Comparison of ENCODE assay signal across 27 cellular contexts in genomic region chr10:115157357-115157756, GRCh38.
"Had no signal": no experiment of that assay in that cellular context is flagged by ENCODE, and none has a peak within 500 bp of the region (broad histone marks: within the 10 kb centered on the region; RNA-seq: fewer than 3 reads in every experiment).

No MANE protein-coding gene starts in this region.

- H3K4me1 ChIP-seq: left ventricle myocardium inferior, prostate gland, stomach, testis, thyroid gland, transverse colon, upper lobe of left lung, vagina had no signal

- DNase-seq: hippocampal formation; islet precursor cell; left ventricle myocardium inferior; midbrain; mucosa of descending colon; naive thymus-derived CD4-positive, alpha-beta T cell; ovary; posterior cingulate gyrus; retina; right cardiac atrium; stimulated activated CD4-positive, alpha-beta T cell treated with anti-CD3 and anti-CD28 coated beads, Interleukin-12 subunit alpha, Interleukin-12 subunit beta, amount 100 ng/mL, for 4 hours; stimulated activated CD4-positive, alpha-beta T cell treated with anti-CD3 and anti-CD28 coated beads, Interleukin-15, amount 100 ng/mL, for 24 hours; stimulated activated CD4-positive, alpha-beta T cell treated with anti-CD3 and anti-CD28 coated beads, Interleukin-2, amount 100 ng/mL, for 24 hours; stimulated activated CD4-positive, alpha-beta T cell treated with anti-CD3 and anti-CD28 coated beads, Interleukin-4, amount 100 ng/mL, for 1 hour; stimulated activated naive B cell treated with anti-CD40 and anti-IgM and Interleukin-4, amounts not matched to agents 10 μg/mL and 1 μg/mL and 100 μg/mL, for 72 hours; stimulated activated naive CD8-positive, alpha-beta T cell treated with anti-CD3 and anti-CD28 coated beads, Interleukin-15, Interleukin-2, amounts not matched to agents 100 U/mL and 50 U/mL, for 24 hours; stomach; testis; thyroid gland; transverse colon; upper lobe of left lung had no signal

- ATAC-seq: mucosa of descending colon; naive thymus-derived CD4-positive, alpha-beta T cell; natural killer cell treated with Interleukin-12 subunit alpha and Interleukin-12 subunit beta and Interleukin-15 and Interleukin-18, amount 100 ng/mL, for 72 hours; right cardiac atrium; sciatic nerve; stimulated activated naive B cell treated with anti-CD40 and anti-IgM and Interleukin-4, amounts not matched to agents 10 μg/mL and 1 μg/mL and 100 μg/mL, for 72 hours; stimulated activated naive CD8-positive, alpha-beta T cell treated with anti-CD3 and anti-CD28 coated beads, Interleukin-15, Interleukin-2, amounts not matched to agents 100 U/mL and 50 U/mL, for 24 hours had no signal

- H3K27ac Mint-ChIP-seq: naive thymus-derived CD4-positive, alpha-beta T cell; natural killer cell treated with Interleukin-12 subunit alpha and Interleukin-12 subunit beta and Interleukin-15 and Interleukin-18, amount 100 ng/mL, for 72 hours; stimulated activated naive B cell treated with anti-CD40 and anti-IgM and Interleukin-4, amounts not matched to agents 10 μg/mL and 1 μg/mL and 100 μg/mL, for 72 hours had no signal

- H3K4me3 Mint-ChIP-seq: naive thymus-derived CD4-positive, alpha-beta T cell; natural killer cell treated with Interleukin-12 subunit alpha and Interleukin-12 subunit beta and Interleukin-15 and Interleukin-18, amount 100 ng/mL, for 72 hours; stimulated activated naive B cell treated with anti-CD40 and anti-IgM and Interleukin-4, amounts not matched to agents 10 μg/mL and 1 μg/mL and 100 μg/mL, for 72 hours had no signal

- H3K4me1 Mint-ChIP-seq: naive thymus-derived CD4-positive, alpha-beta T cell; stimulated activated naive B cell treated with anti-CD40 and anti-IgM and Interleukin-4, amounts not matched to agents 10 μg/mL and 1 μg/mL and 100 μg/mL, for 72 hours had no signal

- H3K36me3 Mint-ChIP-seq: naive thymus-derived CD4-positive, alpha-beta T cell; stimulated activated naive B cell treated with anti-CD40 and anti-IgM and Interleukin-4, amounts not matched to agents 10 μg/mL and 1 μg/mL and 100 μg/mL, for 72 hours had no signal

- H3K27ac ChIP-seq: left ventricle myocardium inferior, ovary, prostate gland, skin epidermis, stomach, testis, thyroid gland, transverse colon, upper lobe of left lung, vagina had no signal

- H3K9me3 Mint-ChIP-seq: stimulated activated naive B cell treated with anti-CD40 and anti-IgM and Interleukin-4, amounts not matched to agents 10 μg/mL and 1 μg/mL and 100 μg/mL, for 72 hours had no signal

- H3K27me3 ChIP-seq: ovary, stomach, testis, thyroid gland, transverse colon, upper lobe of left lung, vagina had no signal

- H3K9me3 ChIP-seq: left ventricle myocardium inferior, mucosa of descending colon, ovary, prostate gland, stomach, testis, thyroid gland, transverse colon, upper lobe of left lung, vagina had no signal

- H3K36me3 ChIP-seq: left ventricle myocardium inferior, ovary, prostate gland, stomach, thyroid gland, transverse colon, upper lobe of left lung, vagina had no signal

- H3K4me3 ChIP-seq: left ventricle myocardium inferior, lung, mucosa of descending colon, ovary, prostate gland, skin epidermis, stomach, testis, thyroid gland, transverse colon, upper lobe of left lung, vagina had no signal
